20 cellular contexts compared by ENCODE assay signal in genomic region chr21:37917612-37918011, GRCh38. TPM values are rescaled to one million over a fixed set of nuclear protein-coding genes. Genes with fewer than 3 reads are reported as not detected.
A peak's percentile ranks its signal among the peaks of the same experiment; 100 is the strongest.
DNase-seq lines count a peak whose midpoint lies in the region; ATAC-seq and TF ChIP-seq lines count a peak whose summit lies in the region.
"Had no signal": no experiment of that assay in that cellular context is flagged by ENCODE, and none has a peak within 500 bp of the region (broad histone marks: within the 10 kb centered on the region; RNA-seq: fewer than 3 reads in every experiment).

No MANE protein-coding gene starts in this region.

- no peak for ATAC-seq in naive thymus-derived CD8-positive, alpha-beta T cell
- ATAC-seq: activated naive CD8-positive, alpha-beta T cell treated with anti-CD3 and anti-CD28 coated beads, Interleukin-2, amount 50 U/mL, for 24 hours; stimulated activated memory B cell treated with anti-CD40 and anti-IgM and Interleukin-4, amounts not matched to agents 10 μg/mL and 1 μg/mL and 100 μg/mL, for 72 hours had no signal

- H3K4me3 Mint-ChIP-seq in naive thymus-derived CD8-positive, alpha-beta T cell, result no peak overlapping the region
- H3K4me3 Mint-ChIP-seq: activated naive CD8-positive, alpha-beta T cell treated with anti-CD3 and anti-CD28 coated beads, Interleukin-2, amount 50 U/mL, for 24 hours; stimulated activated memory B cell treated with anti-CD40 and anti-IgM and Interleukin-4, amounts not matched to agents 10 μg/mL and 1 μg/mL and 100 μg/mL, for 72 hours; T-helper 2 cell treated with Interferon-gamma antibody and Interleukin-4, amounts not matched to agents 5 μg/mL and 100 μg/mL, for 36 hours had no signal

- H3K27me3 ChIP-seq in smooth muscle cell (ENCODE audit: low read depth), result peaks cover 40% of the 10 kb centered on the region

- H3K36me3 Mint-ChIP-seq in naive thymus-derived CD8-positive, alpha-beta T cell, result peaks cover 0 to 16% (median 6%) of the 10 kb centered on the region in 3 donors
- H3K36me3 Mint-ChIP-seq: CD4-positive, CD25-positive, alpha-beta regulatory T cell; stimulated activated memory B cell treated with anti-CD40 and anti-IgM and Interleukin-4, amounts not matched to agents 10 μg/mL and 1 μg/mL and 100 μg/mL, for 72 hours had no signal

- POLR2A ChIA-PET in naive thymus-derived CD8-positive, alpha-beta T cell (lab: Charles Lee), result no interaction called here

- no peaks in the 10 kb centered on the region for H4K20me1 ChIP-seq in smooth muscle cell (ENCODE audit: low read depth)

- peaks cover 6 to 14% (median 10%) of the 10 kb centered on the region in 4 donors for H3K4me1 Mint-ChIP-seq in naive thymus-derived CD8-positive, alpha-beta T cell
- H3K4me1 Mint-ChIP-seq: activated naive CD8-positive, alpha-beta T cell treated with anti-CD3 and anti-CD28 coated beads, Interleukin-2, amount 50 U/mL, for 24 hours had no signal

- no peak overlapping the region for H3K27ac ChIP-seq in smooth muscle cell (ENCODE audit: low read depth)
- H3K27ac ChIP-seq: colonic mucosa, thyroid gland had no signal

- no peak overlapping the region for H3K27ac Mint-ChIP-seq in naive thymus-derived CD8-positive, alpha-beta T cell
- H3K27ac Mint-ChIP-seq: activated naive CD8-positive, alpha-beta T cell treated with anti-CD3 and anti-CD28 coated beads, Interleukin-2, amount 50 U/mL, for 24 hours; CD4-positive, CD25-positive, alpha-beta regulatory T cell; nephron progenitor cell; stimulated activated memory B cell treated with anti-CD40 and anti-IgM and Interleukin-4, amounts not matched to agents 10 μg/mL and 1 μg/mL and 100 μg/mL, for 72 hours; T-helper 2 cell treated with Interferon-gamma antibody and Interleukin-4, amounts not matched to agents 5 μg/mL and 100 μg/mL, for 36 hours had no signal

- peak overlapping the region; percentile 96 for H3K4me2 ChIP-seq in smooth muscle cell

- DNase-seq in HPDE6-E6E7 (ENCODE audit: extremely low spot score) (peak; percentile 29), amniotic stem cell (lab: John Stamatoyannopoulos, UW) (peak; percentile 49), fibroblast of pulmonary artery (ENCODE audit: low read depth) (peak; percentile 59), smooth muscle cell (lab: John Stamatoyannopoulos, UW; ENCODE audit: unreplicated experiment) (no peak), NCI-H446 treated with DMSO at 0.1 percent for 48 hours (lab: John Stamatoyannopoulos, UW) (no peak), middle frontal gyrus (ENCODE audit: extremely low spot score, low spot score) (no peak)
- DNase-seq in naive thymus-derived CD8-positive, alpha-beta T cell, result no peak
- DNase-seq: activated naive CD8-positive, alpha-beta T cell treated with anti-CD3 and anti-CD28 coated beads, Interleukin-2, amount 50 U/mL, for 24 hours; CD4-positive, CD25-positive, alpha-beta regulatory T cell; colonic mucosa; islet precursor cell; NCI-H146; nephron progenitor cell; NK-92 treated with Interleukin-12 subunit alpha and Interleukin-12 subunit beta, amount 100 ng/mL, for 24 hours; SHP77 treated with DMSO at 0.1 percent for 48 hours; thyroid gland had no signal

- no peak overlapping the region for H2AFZ ChIP-seq in smooth muscle cell (ENCODE audit: low read depth)

- H3K36me3 ChIP-seq in smooth muscle cell (ENCODE audit: low read depth), result no peaks in the 10 kb centered on the region
- H3K36me3 ChIP-seq: colonic mucosa, HAP-1, thyroid gland had no signal

- no peaks in the 10 kb centered on the region for H3K79me2 ChIP-seq in smooth muscle cell (ENCODE audit: low read depth)

- peaks cover 45 to 95% (median 57%) of the 10 kb centered on the region in 5 donors for H3K27me3 Mint-ChIP-seq in naive thymus-derived CD8-positive, alpha-beta T cell

- no peaks in the 10 kb centered on the region for H3K9me3 ChIP-seq in smooth muscle cell (replicated peaks; ENCODE audit: low read depth)
- H3K9me3 ChIP-seq: colonic mucosa, HAP-1, thyroid gland had no signal

- H3F3A ChIP-seq in smooth muscle cell (ENCODE audit: low read depth), result no peaks in the 10 kb centered on the region

- no peak for TF ChIP-seq CTCF in fibroblast of pulmonary artery (IDR thresholded peaks at IDR 0.05; ENCODE audit: low read length, missing control alignments)
- no peak for TF ChIP-seq CTCF in smooth muscle cell (IDR thresholded peaks at IDR 0.05; ENCODE audit: borderline replicate concordance, insufficient read depth, poor library complexity, severe bottlenecking)

- no peak overlapping the region for H3K9ac ChIP-seq in smooth muscle cell (ENCODE audit: low read depth)

- H3K4me1 ChIP-seq in smooth muscle cell (ENCODE audit: low read depth), result peaks cover 7% of the 10 kb centered on the region
- H3K4me1 ChIP-seq: colonic mucosa, HAP-1 had no signal

- H3K4me3 ChIP-seq in fibroblast of pulmonary artery (replicated peaks; ENCODE audit: low read depth, low read length) (no peak overlapping the region), smooth muscle cell (no peak overlapping the region)
- H3K4me3 ChIP-seq: colonic mucosa, HAP-1, thyroid gland had no signal

- peaks cover 0 to 12% (median 2%) of the 10 kb centered on the region in 9 donors for H3K9me3 Mint-ChIP-seq in naive thymus-derived CD8-positive, alpha-beta T cell
- H3K9me3 Mint-ChIP-seq: activated naive CD8-positive, alpha-beta T cell treated with anti-CD3 and anti-CD28 coated beads, Interleukin-2, amount 50 U/mL, for 24 hours; nephron progenitor cell; stimulated activated memory B cell treated with anti-CD40 and anti-IgM and Interleukin-4, amounts not matched to agents 10 μg/mL and 1 μg/mL and 100 μg/mL, for 72 hours; T-helper 2 cell treated with Interferon-gamma antibody and Interleukin-4, amounts not matched to agents 5 μg/mL and 100 μg/mL, for 36 hours had no signal

- 45% methylated on average over 4 of the region's 4 CpGs for WGBS in smooth muscle cell (ENCODE audit: low lambda C conversion rate)

RNA-seq across cellular contexts. Expression of gene KCNJ6, which starts 1.4 kb away (rescaled TPM):
- 0.27 and 0.40 TPM in 2 replicates for total RNA-seq in smooth muscle cell
- 0.15 and 0.28 TPM in 2 replicates for polyA plus RNA-seq in smooth muscle cell
- total RNA-seq in naive thymus-derived CD8-positive, alpha-beta T cell, result not detected
- not detected for polyA plus RNA-seq in naive thymus-derived CD8-positive, alpha-beta T cell
- total RNA-seq: activated CD8-positive, alpha-beta memory T cell treated with anti-CD3 and anti-CD28 coated beads for 36 hours; CD4-positive, CD25-positive, alpha-beta regulatory T cell; thyroid gland had no signal
- polyA plus RNA-seq: CD4-positive, CD25-positive, alpha-beta regulatory T cell had no signal

Comparison
In these comparisons a context has a peak if more than half of its experiments do, and no peak if none do; other contexts are left out.
1. DNase-seq: peak in HPDE6-E6E7 (single experiment), amniotic stem cell (single experiment) and fibroblast of pulmonary artery (single experiment); none in smooth muscle cell (single experiment), NCI-H446 treated with DMSO at 0.1 percent for 48 hours (single experiment), middle frontal gyrus (single experiment) and naive thymus-derived CD8-positive, alpha-beta T cell (0 of 10).